Comparison of ENCODE assay signal across 14 cellular contexts in the genomic region with DNA sequence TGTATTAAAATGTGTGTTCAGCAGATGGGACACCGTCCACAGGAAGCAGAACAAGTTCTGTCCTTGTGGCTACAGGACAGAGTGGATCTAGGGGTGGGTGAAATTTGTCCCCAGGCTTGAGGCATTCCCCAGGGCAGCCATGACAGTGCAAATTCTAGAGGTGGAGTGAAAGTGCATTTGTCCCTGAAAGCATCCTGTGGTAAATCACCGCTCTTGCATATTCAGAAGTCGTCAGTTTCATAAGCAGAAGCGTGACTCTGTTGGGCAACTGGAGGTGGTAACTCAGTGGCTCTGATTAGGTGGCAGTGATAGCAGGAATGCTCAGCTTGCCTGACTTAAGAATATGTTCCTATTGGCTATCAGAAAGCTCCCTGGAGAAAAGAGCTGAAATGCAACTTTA.
DNase-seq lines count a peak whose midpoint lies in the region; ATAC-seq and TF ChIP-seq lines count a peak whose summit lies in the region.
"Had no signal": no experiment of that assay in that cellular context is flagged by ENCODE, and none has a peak within 500 bp of the region (broad histone marks: within the 10 kb centered on the region; RNA-seq: fewer than 3 reads in every experiment).

No MANE protein-coding gene starts in this region.

- H3K9me3 ChIP-seq in lower lobe of right lung = no peaks in the 10 kb centered on the region
- no peaks in the 10 kb centered on the region for H3K9me3 ChIP-seq in osteoblast (ENCODE audit: low read depth, low read length)
- H3K9me3 ChIP-seq in CD4-positive, alpha-beta memory T cell (ENCODE audit: control insufficient read depth in 1 of 2, low read length in 2 of 2) = no peaks in the 10 kb centered on the region
- no peaks in the 10 kb centered on the region for H3K9me3 ChIP-seq in prostate gland

- H3K4me1 ChIP-seq in lower lobe of right lung (no peaks in the 10 kb centered on the region), osteoblast (ENCODE audit: insufficient read depth, low read length) (no peaks in the 10 kb centered on the region), prostate gland (replicated peaks) (no peaks in the 10 kb centered on the region)
- H3K4me1 ChIP-seq in CD4-positive, alpha-beta memory T cell (ENCODE audit: insufficient read depth, low read length) = no peaks in the 10 kb centered on the region

- intact Hi-C loops in lower lobe of right lung (cut with DNase I) (no loop called here), prostate gland (cut with DNase I) (no loop called here)
- intact Hi-C loops in CD4-positive, alpha-beta memory T cell (cut with micrococcal nuclease) = no loop called here

- H3K36me3 ChIP-seq in lower lobe of right lung (no peaks in the 10 kb centered on the region), osteoblast (ENCODE audit: insufficient read depth, low read length) (no peaks in the 10 kb centered on the region), prostate gland (no peaks in the 10 kb centered on the region)
- H3K36me3 ChIP-seq in CD4-positive, alpha-beta memory T cell (ENCODE audit: insufficient read depth, low read length) = no peaks in the 10 kb centered on the region

- no peak overlapping the region for H3K4me3 Mint-ChIP-seq in CD4-positive, alpha-beta memory T cell
- H3K4me3 Mint-ChIP-seq: activated CD8-positive, alpha-beta memory T cell treated with anti-CD3 and anti-CD28 coated beads, Interleukin-2, amount 10 ng/mL, durations not matched to agents 7 days and 5 days; CD8-positive, alpha-beta T cell; dendritic cell treated with granulocyte-macrophage colony-stimulating factor and Interleukin-4, amounts not matched to agents 40 ng/mL and 50 ng/mL, for 4 days; T-helper 2 cell treated with Interferon-gamma antibody and Interleukin-4, amounts not matched to agents 5 μg/mL and 100 μg/mL, for 36 hours had no signal

- no peaks in the 10 kb centered on the region for H3K4me1 Mint-ChIP-seq in CD4-positive, alpha-beta memory T cell

- H3K4me3 ChIP-seq in lower lobe of right lung (no peak overlapping the region), osteoblast (ENCODE audit: insufficient read depth, low read length) (no peak overlapping the region), prostate gland (no peak overlapping the region)
- no peak overlapping the region for H3K4me3 ChIP-seq in CD4-positive, alpha-beta memory T cell (ENCODE audit: low read length in 2 of 2)

- H4K20me1 ChIP-seq in osteoblast (ENCODE audit: insufficient read depth, low read length) = no peaks in the 10 kb centered on the region

- 72% methylated on average over 4 of the region's 4 CpGs for WGBS in prostate gland

- DNase-seq in lower lobe of right lung = no peak
- no peak for DNase-seq in osteoblast (ENCODE audit: insufficient read length, low spot score, missing footprints)
- DNase-seq in CD4-positive, alpha-beta memory T cell = no peak
- no peak for DNase-seq in activated CD8-positive, alpha-beta memory T cell treated with anti-CD3 and anti-CD28 coated beads, Interleukin-2, amount 50 U/mL, for 4 hours
- no peak for DNase-seq in prostate gland (ENCODE audit: low spot score)
- DNase-seq: activated CD8-positive, alpha-beta memory T cell treated with anti-CD3 and anti-CD28 coated beads, Interleukin-2, amount 10 ng/mL, durations not matched to agents 7 days and 5 days; CD8-positive, alpha-beta T cell; NCI-H2107 had no signal

- H3K27me3 Mint-ChIP-seq in CD4-positive, alpha-beta memory T cell = peaks cover 19 to 22% of the 10 kb centered on the region in 2 donors

- ATAC-seq in GM18861 (IDR thresholded peaks at IDR 0.05; ENCODE audit: unreplicated experiment) (peak; percentile 70), GM21576 (IDR thresholded peaks at IDR 0.05; ENCODE audit: unreplicated experiment) (peak; percentile 79), HG03432 (IDR thresholded peaks at IDR 0.05; ENCODE audit: unreplicated experiment) (peak; percentile 87), lower lobe of right lung (peak; percentile 26 to 54)
- ATAC-seq: activated CD8-positive, alpha-beta memory T cell treated with anti-CD3 and anti-CD28 coated beads, Interleukin-2, amount 10 ng/mL, durations not matched to agents 7 days and 5 days; CD8-positive, alpha-beta T cell; sciatic nerve had no signal

- no peak for TF ChIP-seq POLR2A in prostate gland (IDR thresholded peaks at IDR 0.05)

- H3K9me3 Mint-ChIP-seq in CD4-positive, alpha-beta memory T cell = no peaks in the 10 kb centered on the region
- H3K9me3 Mint-ChIP-seq: CD8-positive, alpha-beta T cell; dendritic cell treated with granulocyte-macrophage colony-stimulating factor and Interleukin-4, amounts not matched to agents 40 ng/mL and 50 ng/mL, for 4 days; T-helper 2 cell treated with Interferon-gamma antibody and Interleukin-4, amounts not matched to agents 5 μg/mL and 100 μg/mL, for 36 hours had no signal

- no peaks in the 10 kb centered on the region for H3K36me3 Mint-ChIP-seq in CD4-positive, alpha-beta memory T cell
- H3K36me3 Mint-ChIP-seq: activated CD8-positive, alpha-beta memory T cell treated with anti-CD3 and anti-CD28 coated beads, Interleukin-2, amount 10 ng/mL, durations not matched to agents 7 days and 5 days; CD8-positive, alpha-beta T cell had no signal

- POLR2A ChIA-PET in CD4-positive, alpha-beta memory T cell (lab: Charles Lee; ENCODE audit: partially characterized antibody) = no interaction called here

- H2AFZ ChIP-seq in osteoblast (ENCODE audit: low read length) = no peak overlapping the region

- no peaks in the 10 kb centered on the region for H3K79me2 ChIP-seq in osteoblast (ENCODE audit: insufficient read depth, low read length)

- no peak overlapping the region for H3K4me2 ChIP-seq in osteoblast (ENCODE audit: insufficient read depth, low read length)

- H3K27ac Mint-ChIP-seq in CD4-positive, alpha-beta memory T cell = no peak overlapping the region
- H3K27ac Mint-ChIP-seq: activated CD8-positive, alpha-beta memory T cell treated with anti-CD3 and anti-CD28 coated beads, Interleukin-2, amount 10 ng/mL, durations not matched to agents 7 days and 5 days; CD8-positive, alpha-beta T cell; dendritic cell treated with granulocyte-macrophage colony-stimulating factor and Interleukin-4, amounts not matched to agents 40 ng/mL and 50 ng/mL, for 4 days; T-helper 2 cell treated with Interferon-gamma antibody and Interleukin-4, amounts not matched to agents 5 μg/mL and 100 μg/mL, for 36 hours had no signal

- peaks cover 15% of the 10 kb centered on the region for H3K27me3 ChIP-seq in lower lobe of right lung (ENCODE audit: low read depth)
- peaks cover 10% of the 10 kb centered on the region for H3K27me3 ChIP-seq in osteoblast (ENCODE audit: insufficient read depth, low read length)
- H3K27me3 ChIP-seq in CD4-positive, alpha-beta memory T cell (ENCODE audit: insufficient read depth, low read length) = peaks cover 6% of the 10 kb centered on the region
- H3K27me3 ChIP-seq in prostate gland (replicated peaks; ENCODE audit: insufficient read depth) = no peaks in the 10 kb centered on the region

- CTCF ChIA-PET in CD4-positive, alpha-beta memory T cell (lab: Charles Lee; ENCODE audit: partially characterized antibody) = interaction anchor here (1.0 to 1.7 kb wide), 3 partner anchors 10 to 18 kb away, joined by 4 to 9 read pairs (median 5); no protein-coding TSS in a partner anchor

- H3K27ac ChIP-seq in lower lobe of right lung = no peak overlapping the region
- no peak overlapping the region for H3K27ac ChIP-seq in osteoblast (ENCODE audit: low read depth, low read length)
- no peak overlapping the region for H3K27ac ChIP-seq in CD4-positive, alpha-beta memory T cell (ENCODE audit: low read depth, low read length)
- no peak overlapping the region for H3K27ac ChIP-seq in prostate gland

- TF ChIP-seq CTCF in lower lobe of right lung (IDR thresholded peaks at IDR 0.05) = no peak
- TF ChIP-seq CTCF in osteoblast (IDR thresholded peaks at IDR 0.05; ENCODE audit: extremely low read depth, low read depth, low read length) = no peak
- TF ChIP-seq CTCF in prostate gland (IDR thresholded peaks at IDR 0.05) = no peak
